Comparison of ENCODE assay signal across 17 cellular contexts in genomic region chr6:51019785-51020184, GRCh38.
"Had no signal": no experiment of that assay in that cellular context is flagged by ENCODE, and none has a peak within 500 bp of the region (broad histone marks: within the 10 kb centered on the region; RNA-seq: fewer than 3 reads in every experiment).

No MANE protein-coding gene starts in this region.

- H3K9me3 ChIP-seq: esophagus muscularis mucosa, tibial artery, vagina had no signal

- H3K36me3 ChIP-seq: esophagus muscularis mucosa, tibial artery, vagina had no signal

- H3K4me2 ChIP-seq: smooth muscle cell had no signal

- ATAC-seq: activated CD8-positive, alpha-beta T cell treated with anti-CD3 and anti-CD28 coated beads, Interleukin-2, amount 10 ng/mL, durations not matched to agents 7 days and 5 days; activated naive CD8-positive, alpha-beta T cell treated with anti-CD3 and anti-CD28 coated beads, Interleukin-2, amount 50 U/mL, for 24 hours; left cardiac atrium; naive thymus-derived CD4-positive, alpha-beta T cell; right cardiac atrium; stimulated activated memory B cell treated with anti-CD40 and anti-IgM and Interleukin-4, amounts not matched to agents 10 μg/mL and 1 μg/mL and 100 μg/mL, for 72 hours; WTC11 had no signal

- DNase-seq: activated CD4-positive, alpha-beta T cell treated with anti-CD3 and anti-CD28 coated beads for 48 hours; activated CD8-positive, alpha-beta T cell treated with anti-CD3 and anti-CD28 coated beads, Interleukin-2, amount 10 ng/mL, durations not matched to agents 7 days and 5 days; activated naive CD4-positive, alpha-beta T cell; activated naive CD8-positive, alpha-beta T cell treated with anti-CD3 and anti-CD28 coated beads, Interleukin-2, amount 50 U/mL, for 24 hours; head of caudate nucleus; left cardiac atrium; mammary epithelial cell; naive thymus-derived CD4-positive, alpha-beta T cell; nucleus accumbens; right cardiac atrium; tibial artery had no signal

- H3K27ac ChIP-seq: esophagus muscularis mucosa, tibial artery, vagina had no signal

- H3K4me3 ChIP-seq: esophagus muscularis mucosa, smooth muscle cell, tibial artery, vagina had no signal

- FAIRE-seq: astrocyte had no signal

- H3K27me3 ChIP-seq: esophagus muscularis mucosa, tibial artery, vagina had no signal

- H3K4me1 ChIP-seq: esophagus muscularis mucosa, tibial artery, vagina had no signal
